Comparison of ENCODE assay signal across 2 cellular contexts in the genomic region with DNA sequence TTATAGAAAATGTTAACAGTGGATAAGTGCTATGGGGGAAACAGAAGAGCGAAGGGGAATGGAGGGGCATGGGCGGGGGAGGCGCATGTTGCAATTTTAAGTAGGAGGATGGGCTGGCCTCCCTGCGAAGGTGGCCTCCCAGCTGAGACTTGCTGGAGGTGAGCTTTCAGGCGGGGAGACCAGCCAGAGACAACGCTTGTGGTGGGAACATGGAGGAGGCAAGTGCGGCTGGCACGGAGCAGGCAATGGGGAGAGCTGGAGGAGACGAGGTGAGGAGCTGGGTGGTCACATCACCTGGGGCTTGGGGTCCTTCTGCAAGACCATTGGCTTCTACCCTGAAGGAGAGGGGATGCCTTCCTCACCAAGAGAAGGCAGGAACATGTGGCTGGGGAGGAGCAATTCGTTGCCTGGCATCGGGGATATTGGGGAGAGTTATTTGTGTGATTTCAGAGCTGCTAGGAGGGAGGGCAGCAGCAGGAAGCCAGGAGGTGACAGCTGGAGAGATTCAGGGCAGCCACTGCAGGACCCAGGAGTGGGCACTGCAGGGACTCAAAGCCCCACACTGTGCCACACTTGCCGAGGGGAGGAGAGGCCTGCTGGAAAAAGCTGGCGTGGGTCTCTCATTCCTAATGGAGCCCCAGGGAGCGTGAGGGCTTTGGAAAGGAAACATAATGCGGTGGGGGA.
TF ChIP-seq lines count a peak whose summit lies in the region.

No MANE protein-coding gene starts in this region.

TF ChIP-seq in IMR-90, 13 proteins besides CTCF, POLR2A, EP300 and RAD21:
- TF ChIP-seq RFX5 (IDR thresholded peaks at IDR 0.05; ENCODE audit: low read depth, low read length) = no peak
- no peak for TF ChIP-seq NFE2L2 (IDR thresholded peaks at IDR 0.05; ENCODE audit: low read depth, low read length)
- TF ChIP-seq CEBPB (IDR thresholded peaks at IDR 0.05; ENCODE audit: low read depth, low read length) = no peak
- no peak for TF ChIP-seq MXI1 (IDR thresholded peaks at IDR 0.05; ENCODE audit: borderline replicate concordance, low read depth, low read length)
- no peak for TF ChIP-seq BHLHE40 (IDR thresholded peaks at IDR 0.05; ENCODE audit: low read depth, low read length)
- TF ChIP-seq CHD1 (IDR thresholded peaks at IDR 0.05; ENCODE audit: low read depth, low read length) = no peak
- TF ChIP-seq MAFK (IDR thresholded peaks at IDR 0.05; ENCODE audit: low read depth, low read length) = no peak
- TF ChIP-seq SMC3 (IDR thresholded peaks at IDR 0.05; ENCODE audit: low read depth, low read length) = no peak

TF ChIP-seq in WTC11, 78 proteins besides CTCF, POLR2A, EP300 and RAD21:
- TF ChIP-seq ESRRA (CRISPR knock-in tag; IDR thresholded peaks at IDR 0.05; ENCODE audit: borderline replicate concordance) (no peak), HMGA2 (CRISPR knock-in tag; IDR thresholded peaks at IDR 0.05) (no peak), ZNF219 (CRISPR knock-in tag; IDR thresholded peaks at IDR 0.05; ENCODE audit: borderline replicate concordance) (no peak), IRF2 (CRISPR knock-in tag; IDR thresholded peaks at IDR 0.05; ENCODE audit: borderline replicate concordance, low read depth) (no peak), GRHL2 (CRISPR knock-in tag; IDR thresholded peaks at IDR 0.05; ENCODE audit: insufficient replicate concordance, severe bottlenecking) (no peak), RORB (CRISPR knock-in tag; IDR thresholded peaks at IDR 0.05) (no peak), NR2C2 (CRISPR knock-in tag; IDR thresholded peaks at IDR 0.05) (no peak), SOX15 (CRISPR knock-in tag; IDR thresholded peaks at IDR 0.05) (no peak), ZNF425 (CRISPR knock-in tag; conservative IDR thresholded peaks at IDR 0.05) (no peak), GABPB1 (CRISPR knock-in tag; IDR thresholded peaks at IDR 0.05) (no peak)
- TF ChIP-seq, protein P1, sequence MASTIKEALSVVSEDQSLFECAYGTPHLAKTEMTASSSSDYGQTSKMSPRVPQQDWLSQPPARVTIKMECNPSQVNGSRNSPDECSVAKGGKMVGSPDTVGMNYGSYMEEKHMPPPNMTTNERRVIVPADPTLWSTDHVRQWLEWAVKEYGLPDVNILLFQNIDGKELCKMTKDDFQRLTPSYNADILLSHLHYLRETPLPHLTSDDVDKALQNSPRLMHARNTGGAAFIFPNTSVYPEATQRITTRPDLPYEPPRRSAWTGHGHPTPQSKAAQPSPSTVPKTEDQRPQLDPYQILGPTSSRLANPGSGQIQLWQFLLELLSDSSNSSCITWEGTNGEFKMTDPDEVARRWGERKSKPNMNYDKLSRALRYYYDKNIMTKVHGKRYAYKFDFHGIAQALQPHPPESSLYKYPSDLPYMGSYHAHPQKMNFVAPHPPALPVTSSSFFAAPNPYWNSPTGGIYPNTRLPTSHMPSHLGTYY (CRISPR knock-in tag; IDR thresholded peaks at IDR 0.05) = no peak
- TF ChIP-seq, protein P2, sequence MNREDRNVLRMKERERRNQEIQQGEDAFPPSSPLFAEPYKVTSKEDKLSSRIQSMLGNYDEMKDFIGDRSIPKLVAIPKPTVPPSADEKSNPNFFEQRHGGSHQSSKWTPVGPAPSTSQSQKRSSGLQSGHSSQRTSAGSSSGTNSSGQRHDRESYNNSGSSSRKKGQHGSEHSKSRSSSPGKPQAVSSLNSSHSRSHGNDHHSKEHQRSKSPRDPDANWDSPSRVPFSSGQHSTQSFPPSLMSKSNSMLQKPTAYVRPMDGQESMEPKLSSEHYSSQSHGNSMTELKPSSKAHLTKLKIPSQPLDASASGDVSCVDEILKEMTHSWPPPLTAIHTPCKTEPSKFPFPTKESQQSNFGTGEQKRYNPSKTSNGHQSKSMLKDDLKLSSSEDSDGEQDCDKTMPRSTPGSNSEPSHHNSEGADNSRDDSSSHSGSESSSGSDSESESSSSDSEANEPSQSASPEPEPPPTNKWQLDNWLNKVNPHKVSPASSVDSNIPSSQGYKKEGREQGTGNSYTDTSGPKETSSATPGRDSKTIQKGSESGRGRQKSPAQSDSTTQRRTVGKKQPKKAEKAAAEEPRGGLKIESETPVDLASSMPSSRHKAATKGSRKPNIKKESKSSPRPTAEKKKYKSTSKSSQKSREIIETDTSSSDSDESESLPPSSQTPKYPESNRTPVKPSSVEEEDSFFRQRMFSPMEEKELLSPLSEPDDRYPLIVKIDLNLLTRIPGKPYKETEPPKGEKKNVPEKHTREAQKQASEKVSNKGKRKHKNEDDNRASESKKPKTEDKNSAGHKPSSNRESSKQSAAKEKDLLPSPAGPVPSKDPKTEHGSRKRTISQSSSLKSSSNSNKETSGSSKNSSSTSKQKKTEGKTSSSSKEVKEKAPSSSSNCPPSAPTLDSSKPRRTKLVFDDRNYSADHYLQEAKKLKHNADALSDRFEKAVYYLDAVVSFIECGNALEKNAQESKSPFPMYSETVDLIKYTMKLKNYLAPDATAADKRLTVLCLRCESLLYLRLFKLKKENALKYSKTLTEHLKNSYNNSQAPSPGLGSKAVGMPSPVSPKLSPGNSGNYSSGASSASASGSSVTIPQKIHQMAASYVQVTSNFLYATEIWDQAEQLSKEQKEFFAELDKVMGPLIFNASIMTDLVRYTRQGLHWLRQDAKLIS (CRISPR knock-in tag; IDR thresholded peaks at IDR 0.05; ENCODE audit: borderline replicate concordance) = no peak
- TF ChIP-seq, protein P3, sequence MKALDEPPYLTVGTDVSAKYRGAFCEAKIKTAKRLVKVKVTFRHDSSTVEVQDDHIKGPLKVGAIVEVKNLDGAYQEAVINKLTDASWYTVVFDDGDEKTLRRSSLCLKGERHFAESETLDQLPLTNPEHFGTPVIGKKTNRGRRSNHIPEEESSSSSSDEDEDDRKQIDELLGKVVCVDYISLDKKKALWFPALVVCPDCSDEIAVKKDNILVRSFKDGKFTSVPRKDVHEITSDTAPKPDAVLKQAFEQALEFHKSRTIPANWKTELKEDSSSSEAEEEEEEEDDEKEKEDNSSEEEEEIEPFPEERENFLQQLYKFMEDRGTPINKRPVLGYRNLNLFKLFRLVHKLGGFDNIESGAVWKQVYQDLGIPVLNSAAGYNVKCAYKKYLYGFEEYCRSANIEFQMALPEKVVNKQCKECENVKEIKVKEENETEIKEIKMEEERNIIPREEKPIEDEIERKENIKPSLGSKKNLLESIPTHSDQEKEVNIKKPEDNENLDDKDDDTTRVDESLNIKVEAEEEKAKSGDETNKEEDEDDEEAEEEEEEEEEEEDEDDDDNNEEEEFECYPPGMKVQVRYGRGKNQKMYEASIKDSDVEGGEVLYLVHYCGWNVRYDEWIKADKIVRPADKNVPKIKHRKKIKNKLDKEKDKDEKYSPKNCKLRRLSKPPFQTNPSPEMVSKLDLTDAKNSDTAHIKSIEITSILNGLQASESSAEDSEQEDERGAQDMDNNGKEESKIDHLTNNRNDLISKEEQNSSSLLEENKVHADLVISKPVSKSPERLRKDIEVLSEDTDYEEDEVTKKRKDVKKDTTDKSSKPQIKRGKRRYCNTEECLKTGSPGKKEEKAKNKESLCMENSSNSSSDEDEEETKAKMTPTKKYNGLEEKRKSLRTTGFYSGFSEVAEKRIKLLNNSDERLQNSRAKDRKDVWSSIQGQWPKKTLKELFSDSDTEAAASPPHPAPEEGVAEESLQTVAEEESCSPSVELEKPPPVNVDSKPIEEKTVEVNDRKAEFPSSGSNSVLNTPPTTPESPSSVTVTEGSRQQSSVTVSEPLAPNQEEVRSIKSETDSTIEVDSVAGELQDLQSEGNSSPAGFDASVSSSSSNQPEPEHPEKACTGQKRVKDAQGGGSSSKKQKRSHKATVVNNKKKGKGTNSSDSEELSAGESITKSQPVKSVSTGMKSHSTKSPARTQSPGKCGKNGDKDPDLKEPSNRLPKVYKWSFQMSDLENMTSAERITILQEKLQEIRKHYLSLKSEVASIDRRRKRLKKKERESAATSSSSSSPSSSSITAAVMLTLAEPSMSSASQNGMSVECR (CRISPR knock-in tag; IDR thresholded peaks at IDR 0.05; ENCODE audit: borderline replicate concordance) = no peak
